14 cellular contexts compared by ENCODE assay signal in the genomic region with DNA sequence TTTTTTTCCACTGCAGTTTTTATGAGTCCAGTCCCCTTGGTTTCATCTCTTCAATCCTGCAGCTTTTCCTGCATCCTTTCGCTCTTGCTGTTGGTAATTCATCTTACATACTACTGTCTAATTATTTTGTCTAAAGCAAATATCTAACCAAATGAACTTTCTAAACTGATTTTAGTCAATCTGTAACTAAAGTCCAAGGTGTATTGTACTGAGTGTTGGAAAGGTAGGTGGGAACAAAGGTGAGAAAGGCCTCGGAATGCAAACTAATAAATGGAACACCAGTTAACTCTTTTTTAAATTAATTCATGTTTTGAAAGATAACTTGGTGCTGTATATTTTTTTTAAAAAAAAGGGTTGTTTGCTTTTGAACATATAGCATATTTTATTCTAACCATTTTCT.
DNase-seq lines count a peak whose midpoint lies in the region; ATAC-seq and TF ChIP-seq lines count a peak whose summit lies in the region.
"Had no signal": no experiment of that assay in that cellular context is flagged by ENCODE, and none has a peak within 500 bp of the region (broad histone marks: within the 10 kb centered on the region; RNA-seq: fewer than 3 reads in every experiment).

No MANE protein-coding gene starts in this region.

- peak overlapping the region in 1 of 3 experiments; percentile 15 for H3K4me3 Mint-ChIP-seq in nephron
- H3K4me3 Mint-ChIP-seq: CD4-positive, CD25-positive, alpha-beta regulatory T cell; CD8-positive, alpha-beta memory T cell; H9 had no signal

- H3K4me3 ChIP-seq in hepatocyte: no peak overlapping the region

- no peak for DNase-seq in hepatocyte (ENCODE audit: low spot score)
- peak; percentile 24 for DNase-seq in left kidney (ENCODE audit: low read depth, low spot score)
- DNase-seq in stimulated activated CD4-positive, alpha-beta T cell treated with anti-CD3 and anti-CD28 coated beads, Interleukin-12 subunit alpha, Interleukin-12 subunit beta, amount 100 ng/mL, for 4 hours: no peak
- DNase-seq in NCI-H748 (lab: John Stamatoyannopoulos, UW; ENCODE audit: unreplicated experiment): no peak
- DNase-seq: ACHN; BE2C; C1 segment of cervical spinal cord; CD4-positive, CD25-positive, alpha-beta regulatory T cell; CD8-positive, alpha-beta memory T cell; COR-L47; GOT3; H9 had no signal

- H3K9me3 Mint-ChIP-seq in nephron: peaks cover 5% of the 10 kb centered on the region

- 46% methylated on average over 2 of the region's 2 CpGs for WGBS in hepatocyte (ENCODE audit: low lambda C conversion rate, missing lambda C conversion rate)

- peaks cover 16% of the 10 kb centered on the region for H3K4me1 ChIP-seq in hepatocyte (ENCODE audit: insufficient read depth)
- H3K4me1 ChIP-seq: BE2C had no signal

- no peaks in the 10 kb centered on the region for H3K27me3 Mint-ChIP-seq in nephron (ENCODE audit: low read depth)
- H3K27me3 Mint-ChIP-seq: CD4-positive, CD25-positive, alpha-beta regulatory T cell; CD8-positive, alpha-beta memory T cell had no signal

- no peaks in the 10 kb centered on the region for H3K9me3 ChIP-seq in hepatocyte (ENCODE audit: low read depth)
- H3K9me3 ChIP-seq: BE2C had no signal

- H3K27ac Mint-ChIP-seq in nephron: peak overlapping the region; percentile 56 to 90 (median 80)
- H3K27ac Mint-ChIP-seq: CD4-positive, CD25-positive, alpha-beta regulatory T cell; CD8-positive, alpha-beta memory T cell; H9 had no signal

- TF ChIP-seq CTCF in hepatocyte (IDR thresholded peaks at IDR 0.05; ENCODE audit: poor library complexity): no peak
- no peak for TF ChIP-seq CTCF in nephron (IDR thresholded peaks at IDR 0.05; ENCODE audit: unreplicated experiment in 3 of 3)

- no peak for ATAC-seq in GM18511 (IDR thresholded peaks at IDR 0.05; ENCODE audit: unreplicated experiment)

- no peaks in the 10 kb centered on the region for H3K36me3 Mint-ChIP-seq in nephron (ENCODE audit: low read depth)
- H3K36me3 Mint-ChIP-seq: CD4-positive, CD25-positive, alpha-beta regulatory T cell; CD8-positive, alpha-beta memory T cell had no signal

- H3K27ac ChIP-seq in hepatocyte: peak overlapping the region; percentile 58

- H3K4me2 ChIP-seq in hepatocyte: peak overlapping the region; percentile 48

- H3K79me2 ChIP-seq in hepatocyte: no peaks in the 10 kb centered on the region

- H3K9me2 ChIP-seq in hepatocyte (replicated peaks; ENCODE audit: insufficient read depth): no peaks in the 10 kb centered on the region

- no peaks in the 10 kb centered on the region for H4K20me1 ChIP-seq in hepatocyte (ENCODE audit: insufficient read depth, poor library complexity, severe bottlenecking)

- no peaks in the 10 kb centered on the region for H3K27me3 ChIP-seq in hepatocyte
- H3K27me3 ChIP-seq: BE2C had no signal

- no peaks in the 10 kb centered on the region for H3K36me3 ChIP-seq in hepatocyte (replicated peaks; ENCODE audit: insufficient read depth, low read depth)
- H3K36me3 ChIP-seq: BE2C had no signal

- H3K4me1 Mint-ChIP-seq in nephron: no peaks in the 10 kb centered on the region
- H3K4me1 Mint-ChIP-seq: CD4-positive, CD25-positive, alpha-beta regulatory T cell; CD8-positive, alpha-beta memory T cell; H9 had no signal

- H2AFZ ChIP-seq in hepatocyte: no peak overlapping the region
